9 cellular contexts compared by ENCODE assay signal in genomic region chr12:67067453-67068203, GRCh38.
DNase-seq lines count a peak whose midpoint lies in the region; ATAC-seq and TF ChIP-seq lines count a peak whose summit lies in the region.
"Had no signal": no experiment of that assay in that cellular context is flagged by ENCODE, and none has a peak within 500 bp of the region (broad histone marks: within the 10 kb centered on the region; RNA-seq: fewer than 3 reads in every experiment).

No MANE protein-coding gene starts in this region.

- DNase-seq in DMS53 (lab: John Stamatoyannopoulos, UW) (peak; percentile 55), NCI-H345 treated with DMSO at 0.1 percent for 48 hours (lab: John Stamatoyannopoulos, UW; ENCODE audit: unreplicated experiment) (peak; percentile 41), ecto neural progenitor cell (ENCODE audit: low spot score) (peak; percentile 67), neural crest cell (ENCODE audit: low read depth, low spot score) (no peak), left lobe of liver (ENCODE audit: low spot score) (no peak), upper lobe of right lung (no peak), CD1c-positive myeloid dendritic cell (ENCODE audit: extremely low spot score) (no peak), GOT3 (lab: John Stamatoyannopoulos, UW) (no peak)

- H3K36me3 ChIP-seq in upper lobe of right lung, result no peaks in the 10 kb centered on the region

- H3K27me3 Mint-ChIP-seq in neural crest cell (ENCODE audit: low read depth), result peaks cover 15% of the 10 kb centered on the region

- TF ChIP-seq CTCF in neural crest cell (conservative IDR thresholded peaks at IDR 0.05) (no peak), upper lobe of right lung (IDR thresholded peaks at IDR 0.05) (no peak)

- H3K9me3 Mint-ChIP-seq in neural crest cell, result no peaks in the 10 kb centered on the region
- H3K9me3 Mint-ChIP-seq: dendritic cell treated with granulocyte-macrophage colony-stimulating factor and Interleukin-4, amounts not matched to agents 40 ng/mL and 50 ng/mL, for 4 days had no signal

- H3K4me1 ChIP-seq in upper lobe of right lung, result no peaks in the 10 kb centered on the region

- no peaks in the 10 kb centered on the region for H3K9me3 ChIP-seq in upper lobe of right lung

- ATAC-seq in left lobe of liver (no peak), upper lobe of right lung (no peak)

- no peak overlapping the region for H3K27ac Mint-ChIP-seq in neural crest cell (ENCODE audit: unreplicated experiment)
- H3K27ac Mint-ChIP-seq: dendritic cell treated with granulocyte-macrophage colony-stimulating factor and Interleukin-4, amounts not matched to agents 40 ng/mL and 50 ng/mL, for 4 days had no signal

- H3K4me3 Mint-ChIP-seq in neural crest cell, result peak overlapping the region; percentile 96

- no peak overlapping the region for H3K4me3 ChIP-seq in upper lobe of right lung

- H3K27ac ChIP-seq in upper lobe of right lung, result no peak overlapping the region

- peaks cover 34% of the 10 kb centered on the region for H3K27me3 ChIP-seq in upper lobe of right lung

- intact Hi-C loops in upper lobe of right lung (cut with DNase I), result no loop called here

- H3K4me1 Mint-ChIP-seq in neural crest cell, result peaks cover 27% of the 10 kb centered on the region

- H3K36me3 Mint-ChIP-seq in neural crest cell (ENCODE audit: low read depth), result no peaks in the 10 kb centered on the region

Comparison
In these comparisons a context has a peak if more than half of its experiments do, and no peak if none do; other contexts are left out.
1. DNase-seq: peak in DMS53 (single experiment), NCI-H345 treated with DMSO at 0.1 percent for 48 hours (single experiment) and ecto neural progenitor cell (single experiment); none in neural crest cell (single experiment), left lobe of liver (single experiment), upper lobe of right lung (single experiment), CD1c-positive myeloid dendritic cell (single experiment) and GOT3 (single experiment).